17 cellular contexts compared by ENCODE assay signal in the genomic region with DNA sequence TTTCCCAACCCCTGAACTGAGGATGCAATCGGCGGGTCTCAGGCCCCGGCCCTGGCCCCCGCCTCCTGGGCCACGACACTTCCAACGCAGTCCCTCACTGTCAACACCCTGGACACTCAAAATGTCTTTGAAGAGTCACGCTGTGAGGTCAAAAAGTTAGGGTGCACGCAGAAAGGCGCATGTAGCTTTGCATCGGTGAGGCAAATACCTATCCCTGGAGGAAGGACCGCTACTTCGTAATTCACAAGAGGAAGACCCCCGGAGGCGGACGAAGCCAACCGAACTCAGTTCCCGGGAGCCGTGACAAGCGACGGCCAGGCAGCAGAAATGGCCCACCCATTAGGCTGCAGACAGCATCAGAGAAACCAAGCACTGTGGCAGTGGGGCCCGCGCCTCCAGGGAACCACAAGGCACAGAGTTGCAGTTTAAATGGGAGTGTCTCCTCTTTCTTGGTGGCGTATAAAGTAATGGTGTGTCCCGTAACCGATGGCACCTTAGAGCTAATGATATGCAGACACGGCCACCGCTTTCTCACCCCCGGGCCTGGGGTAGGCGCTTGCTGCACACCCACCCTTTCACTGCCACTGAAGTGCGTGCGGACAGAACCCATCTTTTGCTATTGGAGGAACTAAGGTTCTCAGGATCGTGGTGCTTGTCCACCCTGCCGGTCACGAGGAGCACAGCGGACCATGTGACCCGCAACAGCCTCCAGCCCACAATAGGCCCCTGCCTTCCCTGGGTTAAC. TPM values are rescaled to one million over a fixed set of nuclear protein-coding genes. Genes with fewer than 3 reads are reported as not detected.
"Had no signal": no experiment of that assay in that cellular context is flagged by ENCODE, and none has a peak within 500 bp of the region (broad histone marks: within the 10 kb centered on the region; RNA-seq: fewer than 3 reads in every experiment).

No MANE protein-coding gene starts in this region.

- DNase-seq: activated CD4-positive, alpha-beta T cell treated with anti-CD3 and anti-CD28 coated beads for 1 hour; activated CD4-positive, alpha-beta T cell treated with anti-CD3 and anti-CD28 coated beads, Interleukin-2, amount 50 U/mL, for 4 hours; amniotic stem cell; colonic mucosa; endodermal cell; foreskin keratinocyte; glutamatergic neuron; kidney glomerular epithelial cell; naive thymus-derived CD8-positive, alpha-beta T cell; ovary; stimulated activated naive CD4-positive, alpha-beta T cell treated with Interleukin-2 at 50 U/mL for 16 hours; T-helper 17 cell; tibial artery had no signal

- ATAC-seq: foreskin keratinocyte; naive thymus-derived CD8-positive, alpha-beta T cell; T-helper 17 cell had no signal

- H3K4me3 ChIP-seq: colonic mucosa, ovary, tibial artery had no signal

- H3K36me3 Mint-ChIP-seq: activated naive CD8-positive, alpha-beta T cell; naive thymus-derived CD8-positive, alpha-beta T cell had no signal

- H3K27ac ChIP-seq: colonic mucosa, foreskin keratinocyte, ovary, tibial artery, VCaP had no signal

- H3K9me3 ChIP-seq: colonic mucosa, ovary, tibial artery had no signal

- H3K36me3 ChIP-seq: colonic mucosa, ovary, tibial artery had no signal

- H3K27ac Mint-ChIP-seq: activated naive CD8-positive, alpha-beta T cell; endodermal cell; T-helper 17 cell had no signal

- H3K4me3 Mint-ChIP-seq: activated naive CD8-positive, alpha-beta T cell; endodermal cell; naive thymus-derived CD8-positive, alpha-beta T cell; T-helper 17 cell had no signal

- H3K9me3 Mint-ChIP-seq: endodermal cell; naive thymus-derived CD8-positive, alpha-beta T cell had no signal

- H3K4me1 ChIP-seq: colonic mucosa, foreskin keratinocyte, tibial artery had no signal

- H3K4me1 Mint-ChIP-seq: T-helper 17 cell had no signal

RNA-seq across cellular contexts. Expression of a gene that starts 9.0 kb away (rescaled TPM):
- total RNA-seq: activated CD8-positive, alpha-beta memory T cell treated with anti-CD3 and anti-CD28 coated beads for 36 hours; foreskin keratinocyte; naive thymus-derived CD8-positive, alpha-beta T cell; pulmonary artery endothelial cell; T-helper 17 cell had no signal
- polyA plus RNA-seq: foreskin keratinocyte had no signal
